12 cellular contexts compared by ENCODE assay signal in genomic region chr18:49015886-49016647, GRCh38.
DNase-seq lines count a peak whose midpoint lies in the region; ATAC-seq and TF ChIP-seq lines count a peak whose summit lies in the region.
"Had no signal": no experiment of that assay in that cellular context is flagged by ENCODE, and none has a peak within 500 bp of the region (broad histone marks: within the 10 kb centered on the region; RNA-seq: fewer than 3 reads in every experiment).

No MANE protein-coding gene starts in this region.

- H2AFZ ChIP-seq in hepatocyte (no peak overlapping the region), smooth muscle cell (ENCODE audit: low read depth) (no peak overlapping the region)

- H3K4me2 ChIP-seq in hepatocyte (peak overlapping the region; percentile 56), smooth muscle cell (peak overlapping the region; percentile 79)

- H4K20me1 ChIP-seq in hepatocyte (ENCODE audit: insufficient read depth, poor library complexity, severe bottlenecking), result no peaks in the 10 kb centered on the region
- no peaks in the 10 kb centered on the region for H4K20me1 ChIP-seq in smooth muscle cell (ENCODE audit: low read depth)

- no peaks in the 10 kb centered on the region for H3K27me3 ChIP-seq in H7 (ENCODE audit: control insufficient read depth, insufficient read depth, low read length)
- no peaks in the 10 kb centered on the region for H3K27me3 ChIP-seq in NT2/D1 (ENCODE audit: insufficient read depth, insufficient read length)
- no peaks in the 10 kb centered on the region for H3K27me3 ChIP-seq in hepatocyte
- no peaks in the 10 kb centered on the region for H3K27me3 ChIP-seq in smooth muscle cell (ENCODE audit: low read depth)
- H3K27me3 ChIP-seq: SJCRH30, upper lobe of left lung had no signal

- H3K4me1 ChIP-seq in NT2/D1 (ENCODE audit: insufficient read depth, insufficient read length) (peaks cover 39% of the 10 kb centered on the region), hepatocyte (ENCODE audit: insufficient read depth) (peaks cover 25% of the 10 kb centered on the region), smooth muscle cell (ENCODE audit: low read depth) (peaks cover 8% of the 10 kb centered on the region)

- no peak for ATAC-seq in GM21447 (IDR thresholded peaks at IDR 0.05; ENCODE audit: unreplicated experiment)

- H3K9me3 ChIP-seq in NT2/D1 (ENCODE audit: insufficient read depth, low read length) (no peaks in the 10 kb centered on the region), hepatocyte (ENCODE audit: low read depth) (no peaks in the 10 kb centered on the region), smooth muscle cell (replicated peaks; ENCODE audit: low read depth) (no peaks in the 10 kb centered on the region)
- H3K9me3 ChIP-seq: SJCRH30, upper lobe of left lung had no signal

- H3K9ac ChIP-seq in NT2/D1 (ENCODE audit: insufficient read length, low read depth) (peak overlapping the region; percentile 64), smooth muscle cell (ENCODE audit: low read depth) (peak overlapping the region; percentile 87)

- H3K9me2 ChIP-seq in hepatocyte (replicated peaks; ENCODE audit: insufficient read depth), result no peaks in the 10 kb centered on the region

- no peak overlapping the region for H3K4me3 ChIP-seq in H7 (ENCODE audit: insufficient read depth, low read depth, low read length)
- H3K4me3 ChIP-seq in NT2/D1 (ENCODE audit: insufficient read length, low read depth), result no peak overlapping the region
- H3K4me3 ChIP-seq in hepatocyte, result no peak overlapping the region
- H3K4me3 ChIP-seq in smooth muscle cell, result no peak overlapping the region
- H3K4me3 ChIP-seq: upper lobe of left lung had no signal

- peaks cover 25% of the 10 kb centered on the region for H3K79me2 ChIP-seq in hepatocyte
- H3K79me2 ChIP-seq in smooth muscle cell (ENCODE audit: low read depth), result peaks cover 6% of the 10 kb centered on the region

- TF ChIP-seq CTCF in hepatocyte (IDR thresholded peaks at IDR 0.05; ENCODE audit: poor library complexity) (no peak), smooth muscle cell (IDR thresholded peaks at IDR 0.05; ENCODE audit: borderline replicate concordance, insufficient read depth, poor library complexity, severe bottlenecking) (no peak)

- DNase-seq in H7 (peak; percentile 40), NT2/D1 (ENCODE audit: low read depth, low spot score) (no peak), hepatocyte (ENCODE audit: low spot score) (peak; percentile 7), smooth muscle cell (lab: John Stamatoyannopoulos, UW; ENCODE audit: unreplicated experiment) (no peak), COLO829 (ENCODE audit: low spot score) (no peak), NCI-H2196 treated with DMSO at 0.1 percent for 48 hours (lab: John Stamatoyannopoulos, UW; ENCODE audit: unreplicated experiment) (no peak)
- DNase-seq: activated naive CD8-positive, alpha-beta T cell treated with anti-CD3 and anti-CD28 coated beads for 36 hours; CD4-positive, CD25-positive, alpha-beta regulatory T cell; cerebellar nuclear complex; upper lobe of left lung had no signal

- WGBS in hepatocyte (ENCODE audit: low lambda C conversion rate, missing lambda C conversion rate), result 82% methylated on average over 14 of the region's 14 CpGs
- WGBS in smooth muscle cell (ENCODE audit: low lambda C conversion rate), result 73% methylated on average over 14 of the region's 14 CpGs

- H3K27ac ChIP-seq in hepatocyte (peak overlapping the region; percentile 94), smooth muscle cell (ENCODE audit: low read depth) (peak overlapping the region; percentile 95)

- no peaks in the 10 kb centered on the region for H3F3A ChIP-seq in smooth muscle cell (ENCODE audit: low read depth)

- H3K36me3 ChIP-seq in H7 (replicated peaks; ENCODE audit: control insufficient read depth, insufficient read depth, low read length) (no peaks in the 10 kb centered on the region), NT2/D1 (ENCODE audit: insufficient read depth, insufficient read length, low read length) (no peaks in the 10 kb centered on the region), hepatocyte (replicated peaks; ENCODE audit: insufficient read depth, low read depth) (no peaks in the 10 kb centered on the region), smooth muscle cell (ENCODE audit: low read depth) (no peaks in the 10 kb centered on the region)
- H3K36me3 ChIP-seq: SJCRH30, upper lobe of left lung had no signal

Comparison
In these comparisons a context has a peak if more than half of its experiments do, and no peak if none do; other contexts are left out.
1. DNase-seq: peak in H7 (single experiment) and hepatocyte (single experiment); none in NT2/D1 (single experiment), smooth muscle cell (single experiment), COLO829 (single experiment) and NCI-H2196 treated with DMSO at 0.1 percent for 48 hours (single experiment).